ENCODE assay signal across 1 cellular context in the genomic region with DNA sequence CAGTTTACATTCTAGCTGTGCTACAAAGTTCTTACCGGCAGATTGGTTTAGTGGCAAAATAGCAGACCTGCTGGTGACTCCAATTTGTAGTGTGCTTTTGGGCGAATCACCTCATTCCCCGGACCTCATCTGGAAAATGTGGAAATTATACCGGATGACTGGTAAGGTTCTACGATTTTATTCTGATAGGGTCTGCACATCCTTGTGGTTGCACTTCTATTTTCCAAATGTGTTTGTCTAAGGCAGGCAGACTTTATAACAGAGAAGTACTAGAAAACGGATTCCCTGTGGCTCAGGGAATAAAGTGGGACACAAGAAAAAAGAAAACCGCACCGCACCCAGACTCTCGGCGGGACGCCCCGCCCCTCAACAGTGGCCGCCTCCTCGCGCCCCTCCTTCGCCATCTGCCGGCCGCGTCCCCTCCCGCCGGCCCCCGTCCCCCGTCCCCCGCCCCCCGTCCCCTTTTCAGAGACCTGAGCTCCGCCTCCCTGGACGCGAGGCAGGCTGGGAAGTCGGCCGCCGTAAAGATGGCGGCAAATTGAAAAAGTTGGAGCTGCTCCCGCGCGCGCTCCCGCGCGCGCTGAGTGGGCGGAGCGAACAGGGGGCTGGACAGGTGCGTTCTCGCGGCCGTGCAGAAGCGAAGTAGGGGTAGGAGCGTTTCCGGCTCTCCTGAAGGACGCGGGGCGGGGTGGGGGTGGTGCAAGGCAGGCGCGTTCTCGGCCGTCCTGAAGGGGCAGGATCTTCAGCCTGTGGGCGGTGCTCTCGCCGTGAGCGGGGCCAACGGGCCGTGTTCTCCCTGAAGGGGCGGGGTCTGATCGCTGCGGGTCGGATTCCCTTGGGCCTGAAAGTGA.
TF ChIP-seq lines count a peak whose summit lies in the region.

No MANE protein-coding gene starts in this region.

TF ChIP-seq in HepG2, 621 proteins besides CTCF, POLR2A, EP300 and RAD21 (continued from another document and continues in another):
- TF ChIP-seq ZNF552 (CRISPR knock-in tag; IDR thresholded peaks at IDR 0.05; ENCODE audit: borderline replicate concordance) (no peak), POGK (CRISPR knock-in tag; conservative IDR thresholded peaks at IDR 0.05) (no peak), PAX8 (CRISPR knock-in tag; IDR thresholded peaks at IDR 0.05; ENCODE audit: borderline replicate concordance) (no peak), SOX13 (IDR thresholded peaks at IDR 0.05) (no peak), SOX13 (CRISPR knock-in tag; conservative IDR thresholded peaks at IDR 0.05 in 1 of 2, IDR thresholded peaks at IDR 0.05 in 1 of 2) (no peak), ZNF460 (CRISPR knock-in tag; IDR thresholded peaks at IDR 0.05; ENCODE audit: borderline replicate concordance) (no peak), ZSCAN9 (CRISPR knock-in tag; IDR thresholded peaks at IDR 0.05; ENCODE audit: borderline replicate concordance) (no peak), ZFYVE20 (CRISPR knock-in tag; IDR thresholded peaks at IDR 0.05; ENCODE audit: borderline replicate concordance, low read depth) (no peak), ZNF292 (CRISPR knock-in tag; IDR thresholded peaks at IDR 0.05; ENCODE audit: borderline replicate concordance, low read depth) (no peak), RFX1 (IDR thresholded peaks at IDR 0.05) (no peak), KAT8 (CRISPR knock-in tag; IDR thresholded peaks at IDR 0.05) (0 out of 2 replicates have a peak, but pooled peaks have one; percentile 43), HMG20B (CRISPR knock-in tag; conservative IDR thresholded peaks at IDR 0.05) (no peak), ZNF354B (CRISPR knock-in tag; IDR thresholded peaks at IDR 0.05) (no peak), GTF3A (CRISPR knock-in tag; conservative IDR thresholded peaks at IDR 0.05) (no peak), KIAA2018 (CRISPR knock-in tag; IDR thresholded peaks at IDR 0.05; ENCODE audit: borderline replicate concordance) (no peak), MAFF (IDR thresholded peaks at IDR 0.05; ENCODE audit: low read depth, low read length) (no peak), HNRNPLL (IDR thresholded peaks at IDR 0.05; ENCODE audit: low read depth, low read length, poor library complexity, severe bottlenecking) (peak; percentile 62), ZFP41 (CRISPR knock-in tag; IDR thresholded peaks at IDR 0.05; ENCODE audit: borderline replicate concordance) (no peak), SMAD9 (CRISPR knock-in tag; IDR thresholded peaks at IDR 0.05) (no peak), SNAPC2 (CRISPR knock-in tag; IDR thresholded peaks at IDR 0.05) (no peak), ZNF253 (CRISPR knock-in tag; IDR thresholded peaks at IDR 0.05; ENCODE audit: borderline replicate concordance) (no peak), ZNF383 (CRISPR knock-in tag; IDR thresholded peaks at IDR 0.05; ENCODE audit: borderline replicate concordance) (no peak), ZBTB21 (CRISPR knock-in tag; IDR thresholded peaks at IDR 0.05) (no peak), FOXC1 (CRISPR knock-in tag; IDR thresholded peaks at IDR 0.05; ENCODE audit: borderline replicate concordance) (no peak), ONECUT2 (CRISPR knock-in tag; IDR thresholded peaks at IDR 0.05) (no peak), TBL1XR1 (IDR thresholded peaks at IDR 0.05; ENCODE audit: borderline replicate concordance, low read length, partially characterized antibody) (no peak), YEATS4 (CRISPR knock-in tag; IDR thresholded peaks at IDR 0.05; ENCODE audit: borderline replicate concordance) (no peak), MAX (IDR thresholded peaks at IDR 0.05) (peak; percentile 79), RFXANK (CRISPR knock-in tag; IDR thresholded peaks at IDR 0.05) (no peak), BHLHE40 (IDR thresholded peaks at IDR 0.05; ENCODE audit: low read length) (no peak), ZNF138 (CRISPR knock-in tag; IDR thresholded peaks at IDR 0.05; ENCODE audit: low read depth) (no peak), ZNF335 (CRISPR knock-in tag; IDR thresholded peaks at IDR 0.05) (no peak), THAP7 (CRISPR knock-in tag; IDR thresholded peaks at IDR 0.05) (no peak), TMF1 (CRISPR knock-in tag; IDR thresholded peaks at IDR 0.05; ENCODE audit: low read depth) (no peak)
- TF ChIP-seq, protein P1, sequence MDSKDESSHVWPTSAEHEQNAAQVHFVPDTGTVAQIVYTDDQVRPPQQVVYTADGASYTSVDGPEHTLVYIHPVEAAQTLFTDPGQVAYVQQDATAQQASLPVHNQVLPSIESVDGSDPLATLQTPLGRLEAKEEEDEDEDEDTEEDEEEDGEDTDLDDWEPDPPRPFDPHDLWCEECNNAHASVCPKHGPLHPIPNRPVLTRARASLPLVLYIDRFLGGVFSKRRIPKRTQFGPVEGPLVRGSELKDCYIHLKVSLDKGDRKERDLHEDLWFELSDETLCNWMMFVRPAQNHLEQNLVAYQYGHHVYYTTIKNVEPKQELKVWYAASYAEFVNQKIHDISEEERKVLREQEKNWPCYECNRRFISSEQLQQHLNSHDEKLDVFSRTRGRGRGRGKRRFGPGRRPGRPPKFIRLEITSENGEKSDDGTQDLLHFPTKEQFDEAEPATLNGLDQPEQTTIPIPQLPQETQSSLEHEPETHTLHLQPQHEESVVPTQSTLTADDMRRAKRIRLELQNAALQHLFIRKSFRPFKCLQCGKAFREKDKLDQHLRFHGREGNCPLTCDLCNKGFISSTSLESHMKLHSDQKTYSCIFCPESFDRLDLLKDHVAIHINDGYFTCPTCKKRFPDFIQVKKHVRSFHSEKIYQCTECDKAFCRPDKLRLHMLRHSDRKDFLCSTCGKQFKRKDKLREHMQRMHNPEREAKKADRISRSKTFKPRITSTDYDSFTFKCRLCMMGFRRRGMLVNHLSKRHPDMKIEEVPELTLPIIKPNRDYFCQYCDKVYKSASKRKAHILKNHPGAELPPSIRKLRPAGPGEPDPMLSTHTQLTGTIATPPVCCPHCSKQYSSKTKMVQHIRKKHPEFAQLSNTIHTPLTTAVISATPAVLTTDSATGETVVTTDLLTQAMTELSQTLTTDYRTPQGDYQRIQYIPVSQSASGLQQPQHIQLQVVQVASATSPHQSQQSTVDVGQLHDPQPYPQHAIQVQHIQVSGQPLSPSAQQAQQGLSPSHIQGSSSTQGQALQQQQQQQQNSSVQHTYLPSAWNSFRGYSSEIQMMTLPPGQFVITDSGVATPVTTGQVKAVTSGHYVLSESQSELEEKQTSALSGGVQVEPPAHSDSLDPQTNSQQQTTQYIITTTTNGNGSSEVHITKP (CRISPR knock-in tag; IDR thresholded peaks at IDR 0.05; ENCODE audit: low read depth): no peak
- TF ChIP-seq, protein P2, sequence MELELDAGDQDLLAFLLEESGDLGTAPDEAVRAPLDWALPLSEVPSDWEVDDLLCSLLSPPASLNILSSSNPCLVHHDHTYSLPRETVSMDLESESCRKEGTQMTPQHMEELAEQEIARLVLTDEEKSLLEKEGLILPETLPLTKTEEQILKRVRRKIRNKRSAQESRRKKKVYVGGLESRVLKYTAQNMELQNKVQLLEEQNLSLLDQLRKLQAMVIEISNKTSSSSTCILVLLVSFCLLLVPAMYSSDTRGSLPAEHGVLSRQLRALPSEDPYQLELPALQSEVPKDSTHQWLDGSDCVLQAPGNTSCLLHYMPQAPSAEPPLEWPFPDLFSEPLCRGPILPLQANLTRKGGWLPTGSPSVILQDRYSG (CRISPR knock-in tag; IDR thresholded peaks at IDR 0.05): no peak
- TF ChIP-seq, protein P3, sequence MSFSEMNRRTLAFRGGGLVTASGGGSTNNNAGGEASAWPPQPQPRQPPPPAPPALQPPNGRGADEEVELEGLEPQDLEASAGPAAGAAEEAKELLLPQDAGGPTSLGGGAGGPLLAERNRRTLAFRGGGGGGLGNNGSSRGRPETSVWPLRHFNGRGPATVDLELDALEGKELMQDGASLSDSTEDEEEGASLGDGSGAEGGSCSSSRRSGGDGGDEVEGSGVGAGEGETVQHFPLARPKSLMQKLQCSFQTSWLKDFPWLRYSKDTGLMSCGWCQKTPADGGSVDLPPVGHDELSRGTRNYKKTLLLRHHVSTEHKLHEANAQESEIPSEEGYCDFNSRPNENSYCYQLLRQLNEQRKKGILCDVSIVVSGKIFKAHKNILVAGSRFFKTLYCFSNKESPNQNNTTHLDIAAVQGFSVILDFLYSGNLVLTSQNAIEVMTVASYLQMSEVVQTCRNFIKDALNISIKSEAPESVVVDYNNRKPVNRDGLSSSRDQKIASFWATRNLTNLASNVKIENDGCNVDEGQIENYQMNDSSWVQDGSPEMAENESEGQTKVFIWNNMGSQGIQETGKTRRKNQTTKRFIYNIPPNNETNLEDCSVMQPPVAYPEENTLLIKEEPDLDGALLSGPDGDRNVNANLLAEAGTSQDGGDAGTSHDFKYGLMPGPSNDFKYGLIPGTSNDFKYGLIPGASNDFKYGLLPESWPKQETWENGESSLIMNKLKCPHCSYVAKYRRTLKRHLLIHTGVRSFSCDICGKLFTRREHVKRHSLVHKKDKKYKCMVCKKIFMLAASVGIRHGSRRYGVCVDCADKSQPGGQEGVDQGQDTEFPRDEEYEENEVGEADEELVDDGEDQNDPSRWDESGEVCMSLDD (CRISPR knock-in tag; IDR thresholded peaks at IDR 0.05; ENCODE audit: borderline replicate concordance): no peak
- TF ChIP-seq, protein P4, sequence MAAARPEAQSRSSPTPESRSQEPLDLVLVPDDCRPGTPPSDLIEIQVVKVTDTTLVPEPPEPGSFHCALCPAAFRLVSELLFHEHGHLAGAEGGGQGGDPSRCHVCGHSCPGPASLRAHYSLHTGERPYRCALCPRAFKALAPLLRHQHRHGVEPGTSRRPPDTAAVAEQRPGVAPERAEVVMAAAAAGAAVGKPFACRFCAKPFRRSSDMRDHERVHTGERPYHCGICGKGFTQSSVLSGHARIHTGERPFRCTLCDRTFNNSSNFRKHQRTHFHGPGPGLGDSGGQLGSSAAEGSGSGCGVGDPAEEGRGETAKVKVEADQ (CRISPR knock-in tag; IDR thresholded peaks at IDR 0.05; ENCODE audit: borderline replicate concordance): no peak
